Comparison of ENCODE assay signal across 25 cellular contexts in the genomic region with DNA sequence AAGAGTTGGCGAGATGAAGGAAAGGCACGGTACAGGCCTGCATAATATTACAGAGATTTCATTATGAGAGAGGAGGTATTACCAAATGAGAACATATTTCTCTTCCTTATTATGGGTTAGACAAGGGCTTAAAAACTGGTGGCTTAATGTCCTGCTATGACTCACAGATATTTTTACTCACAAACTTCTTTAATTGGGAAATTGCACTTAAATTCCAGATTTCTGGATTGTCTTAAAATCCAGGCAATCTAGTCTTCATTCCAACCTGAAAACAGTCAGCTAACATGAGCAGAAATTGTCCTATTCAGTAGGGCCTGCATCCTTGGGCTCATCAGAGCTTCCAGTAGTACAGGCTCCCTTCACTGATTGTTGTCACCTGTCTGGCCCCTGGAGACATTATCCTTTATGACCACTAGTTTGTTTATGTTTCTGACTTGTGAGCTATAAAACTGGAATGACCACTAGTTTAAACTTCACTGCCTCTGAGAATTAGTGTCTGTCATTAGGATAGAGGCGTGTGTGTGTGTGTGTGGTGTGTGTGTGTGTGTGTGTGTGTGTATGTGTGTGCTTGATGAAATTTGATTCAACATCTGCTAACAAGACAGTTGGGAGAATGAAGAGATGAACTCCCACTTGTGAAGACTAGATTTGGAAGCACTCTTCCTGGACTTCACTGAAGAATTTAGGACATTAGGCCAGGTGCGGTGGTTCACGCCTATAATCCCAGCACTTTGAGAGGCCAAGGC. TPM values are rescaled to one million over a fixed set of nuclear protein-coding genes. Genes with fewer than 3 reads are reported as not detected.
DNase-seq lines count a peak whose midpoint lies in the region; ATAC-seq and TF ChIP-seq lines count a peak whose summit lies in the region.
"Had no signal": no experiment of that assay in that cellular context is flagged by ENCODE, and none has a peak within 500 bp of the region (broad histone marks: within the 10 kb centered on the region; RNA-seq: fewer than 3 reads in every experiment).

No MANE protein-coding gene starts in this region.

- H3K36me3 Mint-ChIP-seq in activated T-helper 1 cell treated with anti-CD3 and anti-CD28 coated beads, Interleukin-12 subunit alpha, Interleukin-12 subunit beta, Interleukin-2, Interleukin-4 antibody, amounts not matched to agents 30 ng/mL and 10 ng/mL and 1 ng/mL, durations not matched to agents 14 hours and 24 hours and 36 hours (ENCODE audit: low read depth) = no peaks in the 10 kb centered on the region
- H3K36me3 Mint-ChIP-seq in CD8-positive, alpha-beta memory T cell = peaks cover 0 to 1% (median 0%) of the 10 kb centered on the region in 3 donors
- H3K36me3 Mint-ChIP-seq in CD4-positive, alpha-beta T cell (ENCODE audit: low read depth) = no peaks in the 10 kb centered on the region

- no peak overlapping the region for H3K27ac Mint-ChIP-seq in activated T-helper 1 cell treated with anti-CD3 and anti-CD28 coated beads, Interleukin-12 subunit alpha, Interleukin-12 subunit beta, Interleukin-2, Interleukin-4 antibody, amounts not matched to agents 30 ng/mL and 10 ng/mL and 1 ng/mL, durations not matched to agents 14 hours and 24 hours and 36 hours
- no peak overlapping the region for H3K27ac Mint-ChIP-seq in CD8-positive, alpha-beta memory T cell
- H3K27ac Mint-ChIP-seq in CD4-positive, alpha-beta T cell = no peak overlapping the region

- H3K27me3 ChIP-seq in CD8-positive, alpha-beta memory T cell (ENCODE audit: insufficient read depth, low read length, poor library complexity, severe bottlenecking) = peaks cover 6% of the 10 kb centered on the region
- peaks cover 21% of the 10 kb centered on the region for H3K27me3 ChIP-seq in CD4-positive, alpha-beta T cell (ENCODE audit: control insufficient read depth, insufficient read depth, low read length)

- CTCF ChIA-PET in CD8-positive, alpha-beta memory T cell (lab: Charles Lee) = interaction anchor here (4.3 kb wide), 1 partner anchor 220 kb away, joined by 20 read pairs; no protein-coding TSS in a partner anchor
- CTCF ChIA-PET in CD4-positive, alpha-beta T cell (lab: Charles Lee) = no interaction called here

- H3K4me1 Mint-ChIP-seq in activated T-helper 1 cell treated with anti-CD3 and anti-CD28 coated beads, Interleukin-12 subunit alpha, Interleukin-12 subunit beta, Interleukin-2, Interleukin-4 antibody, amounts not matched to agents 30 ng/mL and 10 ng/mL and 1 ng/mL, durations not matched to agents 14 hours and 24 hours and 36 hours (ENCODE audit: low read depth) = peaks cover 14% of the 10 kb centered on the region
- peaks cover 10 to 13% (median 12%) of the 10 kb centered on the region in 3 donors for H3K4me1 Mint-ChIP-seq in CD8-positive, alpha-beta memory T cell
- H3K4me1 Mint-ChIP-seq in CD4-positive, alpha-beta T cell (ENCODE audit: low read depth) = peaks cover 5% of the 10 kb centered on the region

- ATAC-seq in CD4-positive, alpha-beta T cell (ENCODE audit: poor library complexity) = no peak

- no peak for TF ChIP-seq CTCF in fibroblast of villous mesenchyme (IDR thresholded peaks at IDR 0.05; ENCODE audit: insufficient read depth, low read depth, low read length)
- TF ChIP-seq CTCF in CD4-positive, alpha-beta T cell (IDR thresholded peaks at IDR 0.05) = no peak

- H3K27me3 Mint-ChIP-seq in activated T-helper 1 cell treated with anti-CD3 and anti-CD28 coated beads, Interleukin-12 subunit alpha, Interleukin-12 subunit beta, Interleukin-2, Interleukin-4 antibody, amounts not matched to agents 30 ng/mL and 10 ng/mL and 1 ng/mL, durations not matched to agents 14 hours and 24 hours and 36 hours (ENCODE audit: insufficient read depth) = peaks cover 19% of the 10 kb centered on the region
- peaks cover 20 to 61% of the 10 kb centered on the region in 2 donors for H3K27me3 Mint-ChIP-seq in CD8-positive, alpha-beta memory T cell
- H3K27me3 Mint-ChIP-seq in CD4-positive, alpha-beta T cell = peaks cover 64% of the 10 kb centered on the region

- H3K4me3 ChIP-seq in fibroblast of villous mesenchyme (ENCODE audit: low read depth, low read length) = no peak overlapping the region
- H3K4me3 ChIP-seq in CD8-positive, alpha-beta memory T cell (ENCODE audit: low read length) = no peak overlapping the region
- H3K4me3 ChIP-seq: PC-9, SK-N-MC had no signal

- no peaks in the 10 kb centered on the region for H3K4me1 ChIP-seq in CD8-positive, alpha-beta memory T cell (ENCODE audit: insufficient read depth, low read length)

- no peak overlapping the region for H3K27ac ChIP-seq in CD8-positive, alpha-beta memory T cell (ENCODE audit: low read depth, low read length)
- H3K27ac ChIP-seq in CD4-positive, alpha-beta T cell (ENCODE audit: low read depth, low read length) = no peak overlapping the region
- H3K27ac ChIP-seq: C4-2B, HL-60, PC-9, SK-N-MC had no signal

- intact Hi-C loops in activated T-helper 1 cell treated with anti-CD3 and anti-CD28 coated beads, Interleukin-12 subunit alpha, Interleukin-12 subunit beta, Interleukin-2, Interleukin-4 antibody, amounts not matched to agents 30 ng/mL and 10 ng/mL and 1 ng/mL, durations not matched to agents 14 hours and 24 hours and 36 hours (cut with micrococcal nuclease) = loop anchor here (5.0 kb wide), 1 partner anchor 198 kb away; no protein-coding TSS in a partner anchor
- intact Hi-C loops in CD4-positive, alpha-beta T cell (cut with DNase I, micrococcal nuclease) = no loop called here

- DNase-seq in NCI-H510A treated with DMSO at 0.1 percent for 48 hours (lab: John Stamatoyannopoulos, UW) (peak; percentile 12), NCI-H510A (lab: John Stamatoyannopoulos, UW) (no peak), EH (ENCODE audit: low read depth) (peak; percentile 61), M059J (ENCODE audit: low read depth) (peak; percentile 36), fibroblast of villous mesenchyme (ENCODE audit: low read depth) (peak; percentile 57)
- DNase-seq in activated T-helper 1 cell treated with anti-CD3 and anti-CD28 coated beads, Interleukin-12 subunit alpha, Interleukin-12 subunit beta, Interleukin-2, Interleukin-4 antibody, amounts not matched to agents 30 ng/mL and 10 ng/mL and 1 ng/mL, durations not matched to agents 14 hours and 24 hours and 36 hours (ENCODE audit: low spot score) = no peak
- no peak for DNase-seq in CD8-positive, alpha-beta memory T cell
- no peak for DNase-seq in CD4-positive, alpha-beta T cell
- DNase-seq: DND-41, KG1, NCI-H1092 treated with DMSO at 0.1 percent for 48 hours, NCI-H1436 treated with DMSO at 0.1 percent for 48 hours, NCI-H2171, NCI-H345, PC-9, RPMI8226, SHP77, T-helper 1 cell had no signal

- no peak overlapping the region for H3K4me3 Mint-ChIP-seq in activated T-helper 1 cell treated with anti-CD3 and anti-CD28 coated beads, Interleukin-12 subunit alpha, Interleukin-12 subunit beta, Interleukin-2, Interleukin-4 antibody, amounts not matched to agents 30 ng/mL and 10 ng/mL and 1 ng/mL, durations not matched to agents 14 hours and 24 hours and 36 hours
- H3K4me3 Mint-ChIP-seq in CD8-positive, alpha-beta memory T cell = no peak overlapping the region
- no peak overlapping the region for H3K4me3 Mint-ChIP-seq in CD4-positive, alpha-beta T cell

- no peaks in the 10 kb centered on the region for H3K36me3 ChIP-seq in CD8-positive, alpha-beta memory T cell (ENCODE audit: insufficient read depth, low read length)

- POLR2A ChIA-PET in CD8-positive, alpha-beta memory T cell (lab: Charles Lee) = interaction anchor here (0.6 kb wide), 1 partner anchor 31 kb away, joined by 7 read pairs; no protein-coding TSS in a partner anchor
- POLR2A ChIA-PET in CD4-positive, alpha-beta T cell (lab: Charles Lee) = no interaction called here

- H3K9me3 Mint-ChIP-seq in activated T-helper 1 cell treated with anti-CD3 and anti-CD28 coated beads, Interleukin-12 subunit alpha, Interleukin-12 subunit beta, Interleukin-2, Interleukin-4 antibody, amounts not matched to agents 30 ng/mL and 10 ng/mL and 1 ng/mL, durations not matched to agents 14 hours and 24 hours and 36 hours = no peaks in the 10 kb centered on the region
- no peaks in the 10 kb centered on the region for H3K9me3 Mint-ChIP-seq in CD8-positive, alpha-beta memory T cell
- no peaks in the 10 kb centered on the region for H3K9me3 Mint-ChIP-seq in CD4-positive, alpha-beta T cell

- H3K9me3 ChIP-seq in CD8-positive, alpha-beta memory T cell (ENCODE audit: low read length) = no peaks in the 10 kb centered on the region
- H3K9me3 ChIP-seq in CD4-positive, alpha-beta T cell (ENCODE audit: control insufficient read depth, low read length) = no peaks in the 10 kb centered on the region

RNA-seq across cellular contexts. Expression of gene DBX1, which starts 25.1 kb away (rescaled TPM):
- total RNA-seq in M059J (2014; rRNA removed; shearing (Covaris generic)) = not detected in 2 replicates
- not detected in 2 replicates for total RNA-seq in fibroblast of villous mesenchyme
- total RNA-seq in activated T-helper 1 cell treated with anti-CD3 and anti-CD28 coated beads, Interleukin-12 subunit alpha, Interleukin-12 subunit beta, Interleukin-2, Interleukin-4 antibody, amounts not matched to agents 30 ng/mL and 10 ng/mL and 1 ng/mL, durations not matched to agents 14 hours and 24 hours and 36 hours = not detected in 2 replicates
- not detected for total RNA-seq in CD8-positive, alpha-beta memory T cell
- not detected for polyA plus RNA-seq in CD8-positive, alpha-beta memory T cell
- total RNA-seq in CD4-positive, alpha-beta T cell = under 1 TPM; 0.17 to 0.19 TPM
- total RNA-seq: A172, H1, HT-29, PC-9 had no signal
- polyA plus RNA-seq: AG04450, H1 had no signal

Comparison
In these comparisons a context has a peak if more than half of its experiments do, and no peak if none do; other contexts are left out.
1. DNase-seq: peak in NCI-H510A treated with DMSO at 0.1 percent for 48 hours (single experiment), EH (single experiment), M059J (single experiment) and fibroblast of villous mesenchyme (single experiment); none in NCI-H510A (single experiment), activated T-helper 1 cell treated with anti-CD3 and anti-CD28 coated beads, Interleukin-12 subunit alpha, Interleukin-12 subunit beta, Interleukin-2, Interleukin-4 antibody, amounts not matched to agents 30 ng/mL and 10 ng/mL and 1 ng/mL, durations not matched to agents 14 hours and 24 hours and 36 hours (single experiment), CD8-positive, alpha-beta memory T cell (0 of 5) and CD4-positive, alpha-beta T cell (0 of 10).